Comparison of ENCODE assay signal across 1 cellular context in the genomic region with DNA sequence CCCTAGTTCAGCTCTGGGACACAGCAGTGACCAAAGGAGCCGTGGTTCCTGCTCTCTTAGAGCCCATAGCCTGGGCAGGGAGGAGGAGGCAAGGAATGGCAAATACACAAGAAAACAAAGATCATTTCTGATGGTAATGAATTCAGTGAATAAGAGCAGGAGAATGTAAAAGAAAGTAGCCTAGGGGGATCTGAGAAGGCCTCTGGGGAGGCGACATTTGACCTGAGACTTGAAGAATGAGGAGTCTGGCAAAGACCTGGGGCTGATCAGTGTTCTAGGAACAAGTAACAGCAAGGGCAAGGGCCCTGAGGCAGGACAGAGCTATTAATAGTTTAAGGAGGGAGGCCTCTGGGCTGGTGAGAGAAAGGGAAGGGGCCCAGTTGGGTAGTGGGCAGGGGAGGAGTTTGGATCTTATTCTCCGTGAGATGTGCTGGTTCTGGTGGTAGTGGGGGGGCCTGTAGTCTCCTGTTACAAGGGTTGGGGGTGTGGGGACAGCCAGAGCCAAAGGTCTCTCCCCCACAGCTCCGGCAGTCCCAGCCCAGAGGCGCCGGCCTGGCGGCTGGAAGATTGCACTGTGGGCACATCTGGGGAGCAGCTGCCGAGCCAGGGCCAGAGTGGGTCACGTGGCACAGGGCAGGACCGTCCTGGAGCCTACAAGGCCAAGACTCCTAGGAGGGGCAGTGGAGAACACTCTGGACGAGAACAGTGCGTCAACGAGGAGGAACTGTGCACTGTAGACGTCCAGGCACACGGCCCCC.
TF ChIP-seq lines count a peak whose summit lies in the region.

No MANE protein-coding gene starts in this region.

TF ChIP-seq in IMR-90, 13 proteins besides CTCF, POLR2A, EP300 and RAD21:
- no peak for TF ChIP-seq ELK1 (IDR thresholded peaks at IDR 0.05; ENCODE audit: borderline replicate concordance, low read depth, low read length)
- no peak for TF ChIP-seq NFE2L2 (IDR thresholded peaks at IDR 0.05; ENCODE audit: low read depth, low read length)
- no peak for TF ChIP-seq RCOR1 (IDR thresholded peaks at IDR 0.05; ENCODE audit: insufficient replicate concordance, low read length)
- TF ChIP-seq BHLHE40 (IDR thresholded peaks at IDR 0.05; ENCODE audit: low read depth, low read length), result peak; percentile 61; the same call in 1 of the 2 replicates
- no peak for TF ChIP-seq RFX5 (IDR thresholded peaks at IDR 0.05; ENCODE audit: low read depth, low read length)
- no peak for TF ChIP-seq FOS (IDR thresholded peaks at IDR 0.05; ENCODE audit: low read depth, low read length)
- no peak for TF ChIP-seq MAFK (IDR thresholded peaks at IDR 0.05; ENCODE audit: low read depth, low read length)
- TF ChIP-seq, protein P1, sequence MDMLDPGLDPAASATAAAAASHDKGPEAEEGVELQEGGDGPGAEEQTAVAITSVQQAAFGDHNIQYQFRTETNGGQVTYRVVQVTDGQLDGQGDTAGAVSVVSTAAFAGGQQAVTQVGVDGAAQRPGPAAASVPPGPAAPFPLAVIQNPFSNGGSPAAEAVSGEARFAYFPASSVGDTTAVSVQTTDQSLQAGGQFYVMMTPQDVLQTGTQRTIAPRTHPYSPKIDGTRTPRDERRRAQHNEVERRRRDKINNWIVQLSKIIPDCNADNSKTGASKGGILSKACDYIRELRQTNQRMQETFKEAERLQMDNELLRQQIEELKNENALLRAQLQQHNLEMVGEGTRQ (IDR thresholded peaks at IDR 0.05; ENCODE audit: low read depth, low read length), result peak; percentile 95
- TF ChIP-seq CEBPB (IDR thresholded peaks at IDR 0.05; ENCODE audit: low read depth, low read length), result peak; percentile 36; the same call in 1 of the 2 replicates
- TF ChIP-seq CHD1 (IDR thresholded peaks at IDR 0.05; ENCODE audit: low read depth, low read length), result no peak
- no peak for TF ChIP-seq MAZ (IDR thresholded peaks at IDR 0.05; ENCODE audit: borderline replicate concordance, low read depth, low read length)
- TF ChIP-seq MXI1 (IDR thresholded peaks at IDR 0.05; ENCODE audit: borderline replicate concordance, low read depth, low read length), result no peak
